Comparison of ENCODE assay signal across 10 cellular contexts in the genomic region with DNA sequence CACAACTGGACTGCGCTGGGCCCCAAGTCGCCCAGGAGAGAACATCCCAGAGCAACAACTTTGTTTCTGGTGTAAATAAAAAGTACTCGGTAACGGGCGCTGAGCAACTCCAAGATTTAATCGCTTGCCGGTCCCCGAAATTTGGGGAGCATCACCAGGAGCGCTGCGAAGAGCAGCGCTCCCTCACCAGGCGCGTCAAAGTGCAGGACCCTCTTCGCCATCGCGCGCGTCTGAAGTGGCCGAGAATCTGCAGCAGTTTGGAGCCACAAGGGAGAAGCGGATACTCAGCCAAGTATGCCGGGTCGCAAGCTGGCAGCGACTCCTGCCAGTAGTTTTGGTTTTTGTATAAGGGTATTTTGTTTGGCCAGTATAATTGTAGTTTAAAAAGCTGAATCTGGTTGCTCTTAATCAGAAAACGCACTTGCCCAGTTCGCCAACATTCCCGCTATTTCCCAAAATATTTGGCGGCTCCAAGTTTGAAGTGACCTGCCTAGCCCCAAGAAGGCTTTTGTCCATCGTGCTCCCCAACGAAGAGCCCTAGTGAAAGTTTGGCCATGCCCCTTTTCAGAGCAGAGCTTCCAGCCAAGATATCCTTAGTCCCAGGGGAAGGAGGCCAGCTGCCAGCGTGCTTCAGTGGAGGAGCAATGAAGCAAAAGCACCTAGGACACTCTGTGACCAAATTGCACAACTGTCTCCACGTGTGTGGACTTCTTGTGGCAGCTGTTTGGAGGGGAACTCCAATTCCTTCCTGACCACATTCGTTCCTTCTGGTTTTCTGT. TPM values are rescaled to one million over a fixed set of nuclear protein-coding genes. Genes with fewer than 3 reads are reported as not detected.
DNase-seq lines count a peak whose midpoint lies in the region; ATAC-seq and TF ChIP-seq lines count a peak whose summit lies in the region.
"Had no signal": no experiment of that assay in that cellular context is flagged by ENCODE, and none has a peak within 500 bp of the region (broad histone marks: within the 10 kb centered on the region; RNA-seq: fewer than 3 reads in every experiment).

No MANE protein-coding gene starts in this region.

- intact Hi-C loops in Right ventricle myocardium superior (cut with DNase I), result no loop called here

- peak overlapping the region in 2 of 3 donors; percentile 9 to 45 for H3K4me3 Mint-ChIP-seq in T-cell

- H3K4me3 ChIP-seq in retinal pigment epithelial cell (ENCODE audit: low read length), result peak overlapping the region; percentile 74

- CTCF ChIA-PET in GM10248 (lab: Yijun Ruan, JAX) (no interaction called here), T-cell (lab: Charles Lee) (no interaction called here)

- H3K4me1 Mint-ChIP-seq in T-cell, result peaks cover 0 to 14% (median 5%) of the 10 kb centered on the region in 3 donors

- no peak for TF ChIP-seq CTCF in GM10248 (IDR thresholded peaks at IDR 0.05; ENCODE audit: control extremely low read depth, extremely low read depth, low read depth, missing control alignments)
- TF ChIP-seq CTCF in retinal pigment epithelial cell (conservative IDR thresholded peaks at IDR 0.05; ENCODE audit: low read depth, low read length), result no peak

- DNase-seq in GM10248 (ENCODE audit: extremely low spot score) (peak; percentile 7), T-cell (no peak), Right ventricle myocardium superior (peak; percentile 45), retinal pigment epithelial cell (ENCODE audit: low read depth) (no peak), occipital lobe (lab: John Stamatoyannopoulos, UW) (no peak), iPS-NIHi11 (ENCODE audit: low spot score) (no peak), DMS153 (lab: John Stamatoyannopoulos, UW) (no peak)
- DNase-seq: stimulated activated CD4-positive, alpha-beta T cell treated with anti-CD3 and anti-CD28 coated beads, Interleukin-1b, Interleukin-23, amount 100 ng/mL, for 48 hours had no signal

- no peaks in the 10 kb centered on the region for H3K36me3 Mint-ChIP-seq in T-cell

- ATAC-seq in T-cell (replicated peaks in 1 of 4) (no peak), Right ventricle myocardium superior (ENCODE audit: poor library complexity) (peak; percentile 58), HG03342 (IDR thresholded peaks at IDR 0.05; ENCODE audit: unreplicated experiment) (no peak)

- H3K27me3 Mint-ChIP-seq in T-cell, result peaks cover 34 to 41% of the 10 kb centered on the region in 2 donors

- POLR2A ChIA-PET in GM10248 (lab: Yijun Ruan, JAX), result no interaction called here
- POLR2A ChIA-PET in T-cell (lab: Charles Lee), result no interaction called here

- H3K9me3 Mint-ChIP-seq in T-cell, result peaks cover 0 to 3% (median 3%) of the 10 kb centered on the region in 3 donors

- H3K27ac Mint-ChIP-seq in T-cell, result no peak overlapping the region

RNA-seq across cellular contexts. Expression of gene KDR, which starts 0.6 kb away (rescaled TPM):
- total RNA-seq in T-cell (under 1 TPM in 3 of 5 donors, not detected in 2; 0.10 to 0.28 (median 0.23) TPM), Right ventricle myocardium superior (21.2 TPM), occipital lobe (13.7 TPM)
- total RNA-seq: T-helper 1 cell treated with Interleukin-12 subunit alpha and Interleukin-12 subunit beta and Interleukin-4 antibody, amounts not matched to agents 30 ng/mL and 1 ng/mL, for 36 hours had no signal

Comparison
In these comparisons a context has a peak if more than half of its experiments do, and no peak if none do; other contexts are left out.
1. DNase-seq: peak in GM10248 (single experiment) and Right ventricle myocardium superior (single experiment); none in T-cell (0 of 34), retinal pigment epithelial cell (single experiment), occipital lobe (single experiment), iPS-NIHi11 (single experiment) and DMS153 (single experiment).
2. RNA of gene KDR, which starts 0.6 kb away (total RNA-seq): 21.2 TPM in Right ventricle myocardium superior (single experiment) and 13.7 TPM in occipital lobe (single experiment); 0.10 to 0.28 TPM in T-cell; every median in the first group is over 10 times any median in the second.